In the genomic region with DNA sequence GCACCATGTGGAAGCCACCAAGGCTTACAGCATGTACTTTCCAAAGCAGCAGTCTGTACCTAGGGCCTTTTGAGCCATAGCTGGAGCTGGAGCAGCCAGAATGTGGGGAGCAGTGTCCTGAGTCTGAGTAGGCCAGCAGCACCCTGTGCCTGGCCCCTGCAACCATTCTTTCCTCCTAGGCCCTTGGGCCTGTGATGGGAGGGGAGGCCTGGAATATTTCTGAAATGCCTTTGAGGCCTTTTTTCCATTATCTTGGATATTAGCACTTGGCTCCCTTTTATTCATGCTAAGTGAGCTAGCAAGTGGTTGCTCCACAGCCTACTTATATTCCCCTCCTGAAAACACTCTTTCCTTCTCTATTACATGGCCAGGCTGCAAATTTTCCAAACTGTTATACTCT, we compare ENCODE assay signal across 38 cellular contexts. TPM values are rescaled to one million over a fixed set of nuclear protein-coding genes. Genes with fewer than 3 reads are reported as not detected.
"Had no signal": no experiment of that assay in that cellular context is flagged by ENCODE, and none has a peak within 500 bp of the region (broad histone marks: within the 10 kb centered on the region; RNA-seq: fewer than 3 reads in every experiment).

No MANE protein-coding gene starts in this region.

- H3K9me3 ChIP-seq: ascending aorta had no signal

- DNase-seq: activated B cell treated with CpG ODN at 0.5 μM for 24 hours; activated CD4-positive, alpha-beta memory T cell treated with anti-CD3 and anti-CD28 coated beads for 36 hours; activated CD4-positive, alpha-beta T cell treated with anti-CD3 and anti-CD28 coated beads for 4 hours; activated CD4-positive, alpha-beta T cell treated with anti-CD3 and anti-CD28 coated beads, Interleukin-2, amount 10 ng/mL, durations not matched to agents 24 days and 14 days; activated CD4-positive, alpha-beta T cell treated with anti-CD3 and anti-CD28 coated beads, Interleukin-2, amount 50 U/mL, for 1 hour; activated CD4-positive, alpha-beta T cell treated with anti-CD3 and anti-CD28 coated beads, Interleukin-2, amount 50 U/mL, for 4 hours; activated CD4-positive, CD25-positive, alpha-beta regulatory T cell treated with anti-CD3 and anti-CD28 coated beads, Interleukin-2, amount 50 U/mL, for 72 hours; activated CD8-positive, alpha-beta memory T cell treated with anti-CD3 and anti-CD28 coated beads, Interleukin-2, amount 50 U/mL, for 4 hours; activated CD8-positive, alpha-beta T cell treated with anti-CD3 and anti-CD28 coated beads for 36 hours; activated effector memory CD4-positive, alpha-beta T cell treated with anti-CD3 and anti-CD28 coated beads, Interleukin-2, amount 50 U/mL, for 16 hours; activated gamma-delta T cell treated with Interleukin-2 at 50 U/mL for 16 hours; activated naive CD4-positive, alpha-beta T cell; activated naive CD4-positive, alpha-beta T cell treated with anti-CD3 and anti-CD28 coated beads for 36 hours; activated naive CD4-positive, alpha-beta T cell treated with anti-CD3 and anti-CD28 coated beads, Interleukin-2, amount 50 U/mL, for 16 hours; activated naive CD8-positive, alpha-beta T cell treated with anti-CD3 and anti-CD28 coated beads for 36 hours; activated T-cell treated with anti-CD3 and anti-CD28 coated beads for 4 hours; activated T-cell treated with anti-CD3 and anti-CD28 coated beads, Interleukin-2, amount 50 U/mL, for 1 hour; activated T-cell treated with anti-CD3 and anti-CD28 coated beads, Interleukin-2, amount 50 U/mL, for 4 hours; activated T-cell treated with anti-CD3 and anti-CD28 coated beads, Interleukin-2, amount 50 U/mL, for 72 hours; amygdala; anterior cingulate cortex; caudate nucleus; cerebellar nuclear complex; T-helper 1 cell; T-helper 2 cell; T-helper 9 cell had no signal

- H3K4me3 Mint-ChIP-seq: activated B cell treated with CpG ODN at 0.5 μM for 24 hours; activated CD4-positive, alpha-beta memory T cell treated with anti-CD3 and anti-CD28 coated beads for 36 hours; activated CD4-positive, alpha-beta T cell treated with anti-CD3 and anti-CD28 coated beads, Interleukin-2, amount 10 ng/mL, durations not matched to agents 24 days and 14 days; activated CD8-positive, alpha-beta T cell treated with anti-CD3 and anti-CD28 coated beads for 36 hours; activated naive CD4-positive, alpha-beta T cell treated with anti-CD3 and anti-CD28 coated beads for 36 hours; activated naive CD8-positive, alpha-beta T cell treated with anti-CD3 and anti-CD28 coated beads for 36 hours; activated T-cell treated with anti-CD3 and anti-CD28 coated beads, Interleukin-2, amount 50 U/mL, for 4 hours; activated T-cell treated with anti-CD3 and anti-CD28 coated beads, Interleukin-2, amount 50 U/mL, for 72 hours; activated T-helper 1 cell treated with anti-CD3 and anti-CD28 coated beads, Interleukin-12 subunit alpha, Interleukin-12 subunit beta, Interleukin-2, Interleukin-4 antibody, amounts not matched to agents 30 ng/mL and 10 ng/mL and 1 ng/mL, durations not matched to agents 14 hours and 24 hours and 36 hours; activated T-helper 17 cell treated with anti-CD3 and anti-CD28 coated beads, Interleukin-2, amount 50 U/mL, for 72 hours; brain; central memory CD8-positive, alpha-beta T cell; T-helper 1 cell treated with Interleukin-12 subunit alpha and Interleukin-12 subunit beta and Interleukin-4 antibody, amounts not matched to agents 30 μg/mL and 1 μg/mL, for 36 hours; T-helper 2 cell treated with Interferon-gamma antibody and Interleukin-4, amounts not matched to agents 5 μg/mL and 100 μg/mL, for 36 hours had no signal

- H3K27ac Mint-ChIP-seq: activated B cell treated with CpG ODN at 0.5 μM for 24 hours; activated CD4-positive, alpha-beta memory T cell treated with anti-CD3 and anti-CD28 coated beads for 36 hours; activated CD4-positive, alpha-beta T cell treated with anti-CD3 and anti-CD28 coated beads, Interleukin-2, amount 10 ng/mL, durations not matched to agents 24 days and 14 days; activated CD8-positive, alpha-beta T cell treated with anti-CD3 and anti-CD28 coated beads for 36 hours; activated naive CD4-positive, alpha-beta T cell treated with anti-CD3 and anti-CD28 coated beads for 36 hours; activated naive CD4-positive, alpha-beta T cell treated with anti-CD3 and anti-CD28 coated beads, Interleukin-2, amount 50 U/mL, for 72 hours; activated naive CD8-positive, alpha-beta T cell treated with anti-CD3 and anti-CD28 coated beads for 36 hours; activated T-cell treated with anti-CD3 and anti-CD28 coated beads, Interleukin-2, amount 50 U/mL, for 72 hours; activated T-helper 1 cell treated with anti-CD3 and anti-CD28 coated beads, Interleukin-12 subunit alpha, Interleukin-12 subunit beta, Interleukin-2, Interleukin-4 antibody, amounts not matched to agents 30 ng/mL and 10 ng/mL and 1 ng/mL, durations not matched to agents 14 hours and 24 hours and 36 hours; activated T-helper 17 cell treated with anti-CD3 and anti-CD28 coated beads, Interleukin-2, amount 50 U/mL, for 72 hours; brain; T-helper 1 cell treated with Interleukin-12 subunit alpha and Interleukin-12 subunit beta and Interleukin-4 antibody, amounts not matched to agents 30 μg/mL and 1 μg/mL, for 36 hours; T-helper 2 cell treated with Interferon-gamma antibody and Interleukin-4, amounts not matched to agents 5 μg/mL and 100 μg/mL, for 36 hours had no signal

- H3K27me3 Mint-ChIP-seq: activated CD4-positive, alpha-beta memory T cell treated with anti-CD3 and anti-CD28 coated beads for 36 hours; activated CD4-positive, alpha-beta T cell treated with anti-CD3 and anti-CD28 coated beads, Interleukin-2, amount 10 ng/mL, durations not matched to agents 24 days and 14 days; activated CD8-positive, alpha-beta T cell treated with anti-CD3 and anti-CD28 coated beads for 36 hours had no signal

- H3K27ac ChIP-seq: ascending aorta, cardiac muscle cell, VCaP had no signal

- H3K4me3 ChIP-seq: ascending aorta, cardiac muscle cell had no signal

- H3K36me3 Mint-ChIP-seq: activated CD4-positive, alpha-beta memory T cell treated with anti-CD3 and anti-CD28 coated beads for 36 hours; activated naive CD4-positive, alpha-beta T cell treated with anti-CD3 and anti-CD28 coated beads, Interleukin-2, amount 50 U/mL, for 72 hours; activated naive CD8-positive, alpha-beta T cell treated with anti-CD3 and anti-CD28 coated beads for 36 hours; brain had no signal

- H3K36me3 ChIP-seq: ascending aorta, cardiac muscle cell had no signal

- H3K4me1 Mint-ChIP-seq: activated B cell treated with CpG ODN at 0.5 μM for 24 hours; activated CD4-positive, alpha-beta T cell treated with anti-CD3 and anti-CD28 coated beads, Interleukin-2, amount 10 ng/mL, durations not matched to agents 24 days and 14 days; activated naive CD8-positive, alpha-beta T cell treated with anti-CD3 and anti-CD28 coated beads for 36 hours; activated T-helper 17 cell treated with anti-CD3 and anti-CD28 coated beads, Interleukin-2, amount 50 U/mL, for 72 hours; brain; central memory CD8-positive, alpha-beta T cell had no signal

- H3K9me3 Mint-ChIP-seq: activated CD4-positive, alpha-beta memory T cell treated with anti-CD3 and anti-CD28 coated beads for 36 hours; activated CD4-positive, alpha-beta T cell treated with anti-CD3 and anti-CD28 coated beads, Interleukin-2, amount 10 ng/mL, durations not matched to agents 24 days and 14 days; activated CD8-positive, alpha-beta T cell treated with anti-CD3 and anti-CD28 coated beads for 36 hours; activated naive CD4-positive, alpha-beta T cell treated with anti-CD3 and anti-CD28 coated beads for 36 hours; activated naive CD8-positive, alpha-beta T cell treated with anti-CD3 and anti-CD28 coated beads for 36 hours; activated T-cell treated with anti-CD3 and anti-CD28 coated beads, Interleukin-2, amount 50 U/mL, for 4 hours; activated T-cell treated with anti-CD3 and anti-CD28 coated beads, Interleukin-2, amount 50 U/mL, for 72 hours; activated T-helper 1 cell treated with anti-CD3 and anti-CD28 coated beads, Interleukin-12 subunit alpha, Interleukin-12 subunit beta, Interleukin-2, Interleukin-4 antibody, amounts not matched to agents 30 ng/mL and 10 ng/mL and 1 ng/mL, durations not matched to agents 14 hours and 24 hours and 36 hours; activated T-helper 17 cell treated with anti-CD3 and anti-CD28 coated beads, Interleukin-2, amount 50 U/mL, for 72 hours; central memory CD8-positive, alpha-beta T cell; T-helper 2 cell treated with Interferon-gamma antibody and Interleukin-4, amounts not matched to agents 5 μg/mL and 100 μg/mL, for 36 hours had no signal

- H3K27me3 ChIP-seq: ascending aorta, cardiac muscle cell had no signal

RNA-seq across cellular contexts. Expression of a gene that starts 28.1 kb away (rescaled TPM):
- total RNA-seq: activated B cell treated with CpG ODN at 0.5 μM for 24 hours; activated CD4-positive, alpha-beta memory T cell treated with anti-CD3 and anti-CD28 coated beads for 36 hours; activated CD4-positive, alpha-beta T cell treated with anti-CD3 and anti-CD28 coated beads, Interleukin-2, amount 10 ng/mL, durations not matched to agents 24 days and 14 days; activated CD8-positive, alpha-beta memory T cell treated with anti-CD3 and anti-CD28 coated beads for 36 hours; activated CD8-positive, alpha-beta T cell treated with anti-CD3 and anti-CD28 coated beads for 36 hours; activated naive CD4-positive, alpha-beta T cell treated with anti-CD3 and anti-CD28 coated beads for 36 hours; activated naive CD4-positive, alpha-beta T cell treated with anti-CD3 and anti-CD28 coated beads, Interleukin-2, amount 50 U/mL, for 72 hours; activated naive CD8-positive, alpha-beta T cell treated with anti-CD3 and anti-CD28 coated beads for 36 hours; activated T-cell treated with anti-CD3 and anti-CD28 coated beads, Interleukin-2, amount 50 U/mL, for 4 hours; activated T-cell treated with anti-CD3 and anti-CD28 coated beads, Interleukin-2, amount 50 U/mL, for 72 hours; activated T-helper 1 cell treated with anti-CD3 and anti-CD28 coated beads, Interleukin-12 subunit alpha, Interleukin-12 subunit beta, Interleukin-2, Interleukin-4 antibody, amounts not matched to agents 30 ng/mL and 10 ng/mL and 1 ng/mL, durations not matched to agents 14 hours and 24 hours and 36 hours; activated T-helper 17 cell treated with anti-CD3 and anti-CD28 coated beads, Interleukin-2, amount 50 U/mL, for 72 hours; ascending aorta; bronchial epithelial cell; cardiac muscle cell had no signal
